ENCODE assay signal across 26 cellular contexts in the genomic region with DNA sequence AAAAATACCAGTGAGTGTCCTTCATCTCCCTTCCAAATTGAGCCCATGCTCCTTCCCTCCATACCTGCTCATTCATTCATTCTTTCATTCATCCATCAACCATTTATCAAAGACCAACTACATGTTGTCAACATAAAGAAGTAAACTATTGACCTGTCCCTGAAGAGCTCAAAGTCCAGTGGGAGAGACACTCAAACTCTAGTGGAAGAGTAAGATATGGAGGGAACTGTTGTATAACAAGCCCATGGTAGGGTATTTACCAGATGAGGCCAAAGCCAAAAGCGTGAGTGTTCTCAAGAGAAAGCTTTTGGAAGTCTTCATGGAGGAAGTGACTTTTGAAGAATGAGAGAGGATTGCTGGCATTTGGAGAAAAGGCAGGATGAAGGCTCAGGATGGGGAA.
"Had no signal": no experiment of that assay in that cellular context is flagged by ENCODE, and none has a peak within 500 bp of the region (broad histone marks: within the 10 kb centered on the region; RNA-seq: fewer than 3 reads in every experiment).

No MANE protein-coding gene starts in this region.

- H3K4me1 ChIP-seq: stomach, suprapubic skin, testis, thyroid gland, tibial artery, tibial nerve, transverse colon, upper lobe of left lung, upper lobe of right lung, uterus, vagina had no signal

- H3K9me3 ChIP-seq: stomach, suprapubic skin, testis, thoracic aorta, thyroid gland, tibial artery, tibial nerve, transverse colon, upper lobe of left lung, upper lobe of right lung, uterus, vagina had no signal

- DNase-seq: stimulated activated CD4-positive, alpha-beta T cell treated with anti-CD3 and anti-CD28 coated beads, Interleukin-2, amount 100 ng/mL, for 48 hours; stimulated activated CD4-positive, alpha-beta T cell treated with anti-CD3 and anti-CD28 coated beads, Interleukin-4, amount 100 ng/mL, for 1 hour; stimulated activated CD4-positive, alpha-beta T cell treated with anti-CD3 and anti-CD28 coated beads, Interleukin-4, amount 100 ng/mL, for 24 hours; stimulated activated CD4-positive, alpha-beta T cell treated with anti-CD3 and anti-CD28 coated beads, Interleukin-4, amount 100 ng/mL, for 4 hours; stimulated activated CD8-positive, alpha-beta memory T cell treated with anti-CD3 and anti-CD28 coated beads, Interleukin-4, amount 100 ng/mL, for 48 hours; stimulated activated naive B cell treated with anti-CD40 and anti-IgM and Interleukin-4, amounts not matched to agents 10 μg/mL and 1 μg/mL and 100 μg/mL, for 72 hours; stimulated activated naive CD4-positive, alpha-beta T cell; stimulated activated naive CD4-positive, alpha-beta T cell treated with Interleukin-2 at 50 U/mL for 16 hours; stimulated activated naive CD8-positive, alpha-beta T cell treated with anti-CD3 and anti-CD28 coated beads, Interleukin-15, amount 100 ng/mL, for 72 hours; stimulated activated naive CD8-positive, alpha-beta T cell treated with anti-CD3 and anti-CD28 coated beads, Interleukin-15, Interleukin-2, amounts not matched to agents 100 U/mL and 50 U/mL, for 24 hours; stomach; substantia nigra; testis; tibial artery; transverse colon; trophoblast cell; upper lobe of left lung; upper lobe of right lung; uterus had no signal

- ATAC-seq: stimulated activated memory B cell treated with anti-CD40 and anti-IgM and Interleukin-4, amounts not matched to agents 10 μg/mL and 1 μg/mL and 100 μg/mL, for 72 hours; stimulated activated naive B cell treated with anti-CD40 and anti-IgM and Interleukin-4, amounts not matched to agents 10 μg/mL and 1 μg/mL and 100 μg/mL, for 72 hours; stimulated activated naive CD8-positive, alpha-beta T cell treated with anti-CD3 and anti-CD28 coated beads, Interleukin-15, amount 100 ng/mL, for 72 hours; stimulated activated naive CD8-positive, alpha-beta T cell treated with anti-CD3 and anti-CD28 coated beads, Interleukin-15, Interleukin-2, amounts not matched to agents 100 U/mL and 50 U/mL, for 24 hours had no signal

- H3K27me3 ChIP-seq: suprapubic skin, testis, thyroid gland, tibial nerve, transverse colon, upper lobe of left lung, upper lobe of right lung, uterus, vagina had no signal

- H3K4me3 ChIP-seq: stomach, suprapubic skin, testis, thoracic aorta, thyroid gland, tibial artery, tibial nerve, transverse colon, upper lobe of left lung, upper lobe of right lung, uterus, vagina had no signal

- H3K36me3 ChIP-seq: stomach, suprapubic skin, thoracic aorta, thyroid gland, tibial artery, tibial nerve, transverse colon, upper lobe of left lung, upper lobe of right lung, uterus, vagina had no signal

- H3K27ac ChIP-seq: stomach, suprapubic skin, testis, thoracic aorta, thyroid gland, tibial artery, tibial nerve, transverse colon, upper lobe of left lung, upper lobe of right lung, uterus, vagina had no signal

- FAIRE-seq: urothelium cell line had no signal
